8 cellular contexts compared by ENCODE assay signal in the genomic region with DNA sequence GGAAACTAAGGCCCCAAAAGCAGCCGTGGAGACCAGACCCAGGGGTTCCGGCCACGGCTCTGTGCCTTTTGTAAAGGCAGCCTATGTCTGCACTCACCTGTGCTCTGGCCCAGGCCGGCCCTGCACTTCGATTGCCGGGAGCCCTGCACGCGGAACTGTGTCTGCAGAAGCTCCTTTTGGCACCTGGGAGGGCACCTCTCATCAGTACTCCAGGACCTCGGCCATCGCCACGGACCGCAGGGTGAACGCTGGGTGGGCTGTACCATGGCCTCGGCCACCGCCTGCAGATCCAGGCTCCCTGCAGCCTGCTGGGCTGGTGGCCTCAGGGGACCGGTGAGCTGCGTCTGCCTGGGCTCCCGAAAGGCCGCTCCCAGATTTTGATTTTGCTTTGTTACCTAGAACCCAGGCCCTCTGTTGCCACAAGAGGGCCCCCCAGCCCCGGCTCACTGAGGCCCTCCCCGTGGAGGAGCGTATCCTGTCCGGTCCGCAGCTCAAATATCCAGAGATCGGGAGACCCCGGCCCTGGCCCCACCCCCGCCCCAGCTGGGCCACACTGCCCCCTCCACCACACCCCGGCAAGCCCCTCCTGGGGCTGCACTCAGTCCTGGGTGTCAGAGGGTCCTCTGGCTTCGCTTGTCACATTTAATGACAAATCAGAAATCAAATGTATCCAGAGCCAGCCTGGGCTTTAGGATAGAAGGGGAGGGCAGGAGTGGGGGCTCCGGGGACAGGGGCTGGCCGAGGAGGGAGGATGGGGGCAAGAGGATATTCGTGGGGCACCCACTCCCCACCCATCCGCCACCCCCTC.
DNase-seq lines count a peak whose midpoint lies in the region; ATAC-seq and TF ChIP-seq lines count a peak whose summit lies in the region.

No MANE protein-coding gene starts in this region.

- H3K36me3 Mint-ChIP-seq in mesothelial cell of epicardium, result no peaks in the 10 kb centered on the region

- TF ChIP-seq CTCF in mesothelial cell of epicardium (IDR thresholded peaks at IDR 0.05; ENCODE audit: unreplicated experiment), result peak; percentile 53

- peaks cover 7% of the 10 kb centered on the region for H3K9me3 Mint-ChIP-seq in mesothelial cell of epicardium

- no peaks in the 10 kb centered on the region for H3K36me3 ChIP-seq in effector memory CD4-positive, alpha-beta T cell (ENCODE audit: control insufficient read depth, insufficient read depth, low read length)

- H3K27ac ChIP-seq in effector memory CD4-positive, alpha-beta T cell (ENCODE audit: insufficient read depth, low read length, poor library complexity, severe bottlenecking), result no peak overlapping the region

- peaks cover 4% of the 10 kb centered on the region for H3K27me3 Mint-ChIP-seq in mesothelial cell of epicardium (ENCODE audit: low read depth)

- no peak overlapping the region for H3K4me3 Mint-ChIP-seq in mesothelial cell of epicardium

- no peak overlapping the region for H3K4me3 ChIP-seq in effector memory CD4-positive, alpha-beta T cell (ENCODE audit: insufficient read depth, low read depth, low read length, poor library complexity, severe bottlenecking)

- H3K9me3 ChIP-seq in effector memory CD4-positive, alpha-beta T cell (ENCODE audit: control insufficient read depth, low read length), result no peaks in the 10 kb centered on the region

- no peaks in the 10 kb centered on the region for H3K27me3 ChIP-seq in effector memory CD4-positive, alpha-beta T cell (replicated peaks; ENCODE audit: control insufficient read depth, insufficient read depth, low read length, poor library complexity, severe bottlenecking)

- in situ Hi-C loops in ACHN (cut with HindIII; ENCODE audit: low pct_ligation_motif_present, low pct_unique_long_range_greater_than_20kb, low sequenced_read_pairs), result loop anchor here (25.0 kb wide), 1 partner anchor 219 kb away; no protein-coding TSS in a partner anchor

- DNase-seq in ACHN (peak; percentile 45), GM19240 (ENCODE audit: insufficient read length, low spot score) (peak; percentile 93), NCI-H526 (lab: John Stamatoyannopoulos, UW) (peak; percentile 40 to 86), mesothelial cell of epicardium (ENCODE audit: low spot score in 2 of 2, unreplicated experiment in 2 of 2) (peak; percentile 51 to 79)
- DNase-seq in activated CD4-positive, alpha-beta T cell treated with anti-CD3 and anti-CD28 coated beads, Interleukin-2, amount 50 U/mL, for 48 hours, result peak; percentile 72 to 77
- peak; percentile 24 to 45 (median 25) for DNase-seq in effector memory CD4-positive, alpha-beta T cell
- peak; percentile 37 to 56 for DNase-seq in stimulated activated CD8-positive, alpha-beta memory T cell treated with anti-CD3 and anti-CD28 coated beads, Interleukin-15, amount 100 ng/mL, for 48 hours (ENCODE audit: low read depth in 2 of 2)

- no peak for ATAC-seq in GM19455 (IDR thresholded peaks at IDR 0.05; ENCODE audit: unreplicated experiment)

- peaks cover 5% of the 10 kb centered on the region for H3K4me1 ChIP-seq in effector memory CD4-positive, alpha-beta T cell (ENCODE audit: control insufficient read depth, insufficient read depth, low read length, poor library complexity, severe bottlenecking)

- no peak overlapping the region for H3K27ac Mint-ChIP-seq in mesothelial cell of epicardium

- H3K4me1 Mint-ChIP-seq in mesothelial cell of epicardium, result peaks cover 2% of the 10 kb centered on the region

Comparison
In these comparisons a context has a peak if more than half of its experiments do, and no peak if none do; other contexts are left out.
1. DNase-seq: peak in every context shown above with its lines; median percentile 93 in GM19240; 74 in activated CD4-positive, alpha-beta T cell treated with anti-CD3 and anti-CD28 coated beads, Interleukin-2, amount 50 U/mL, for 48 hours; 65 in mesothelial cell of epicardium; 63 in NCI-H526; 46 in stimulated activated CD8-positive, alpha-beta memory T cell treated with anti-CD3 and anti-CD28 coated beads, Interleukin-15, amount 100 ng/mL, for 48 hours; 45 in ACHN; 25 in effector memory CD4-positive, alpha-beta T cell.